ENCODE assay signal across 10 cellular contexts in genomic region chr14:77607741-77608302, GRCh38. TPM values are rescaled to one million over a fixed set of nuclear protein-coding genes. Genes with fewer than 3 reads are reported as not detected.
DNase-seq lines count a peak whose midpoint lies in the region; ATAC-seq and TF ChIP-seq lines count a peak whose summit lies in the region.
"Had no signal": no experiment of that assay in that cellular context is flagged by ENCODE, and none has a peak within 500 bp of the region (broad histone marks: within the 10 kb centered on the region; RNA-seq: fewer than 3 reads in every experiment).

No MANE protein-coding gene starts in this region.

- peaks cover 5% of the 10 kb centered on the region for H3K79me2 ChIP-seq in trophoblast cell (ENCODE audit: control insufficient read depth, insufficient read depth, low read length, poor library complexity)

- H3K4me1 Mint-ChIP-seq in glutamatergic neuron (ENCODE audit: low read depth, unreplicated experiment), result peaks cover 7% of the 10 kb centered on the region

- no peaks in the 10 kb centered on the region for H3K27me3 ChIP-seq in upper lobe of right lung
- no peaks in the 10 kb centered on the region for H3K27me3 ChIP-seq in SJCRH30
- H3K27me3 ChIP-seq in trophoblast cell (ENCODE audit: insufficient read depth, low read length), result no peaks in the 10 kb centered on the region

- H4K12ac ChIP-seq in trophoblast cell (ENCODE audit: low read depth, low read length), result no peak overlapping the region

- no peak overlapping the region for H2AFZ ChIP-seq in trophoblast cell (ENCODE audit: insufficient read depth, low read length, poor library complexity)

- no peak overlapping the region for H3K4ac ChIP-seq in trophoblast cell (ENCODE audit: low read depth, low read length)

- H3K4me1 ChIP-seq in upper lobe of right lung (peaks cover 21% of the 10 kb centered on the region), SJCRH30 (no peaks in the 10 kb centered on the region), trophoblast cell (ENCODE audit: control insufficient read depth in 1 of 2, insufficient read depth in 2 of 2, low read length in 2 of 2) (peaks cover 0 to 2% of the 10 kb centered on the region in 2 experiments)

- no CpG with 5 or more reads among the region's 9 CpGs for whole genome bisulfite sequencing in trophoblast cell (ENCODE audit: extremely low coverage, insufficient coverage, insufficient read length)

- no peak overlapping the region for H2AK5ac ChIP-seq in trophoblast cell (ENCODE audit: low read length)

- H3K4me3 Mint-ChIP-seq in glutamatergic neuron (ENCODE audit: unreplicated experiment), result no peak overlapping the region

- peak; percentile 52 for ATAC-seq in upper lobe of right lung
- ATAC-seq in HG03280 (IDR thresholded peaks at IDR 0.05; ENCODE audit: unreplicated experiment), result no peak

- DNase-seq in stimulated activated CD4-positive, alpha-beta T cell treated with anti-CD3 and anti-CD28 coated beads, Interleukin-12 subunit alpha, Interleukin-12 subunit beta, amount 100 ng/mL, for 4 hours, result peak; percentile 1
- DNase-seq in stimulated activated CD4-positive, alpha-beta T cell treated with anti-CD3 and anti-CD28 coated beads, Interleukin-4, amount 100 ng/mL, for 4 hours, result no peak
- DNase-seq in OCI-M1 (lab: John Stamatoyannopoulos, UW) (peak; percentile 82), glutamatergic neuron (peak; percentile 16), upper lobe of right lung (no peak), SJCRH30 (no peak), trophoblast cell (no peak)
- DNase-seq: NK-92 treated with Interleukin-12 subunit alpha and Interleukin-12 subunit beta, amount 100 ng/mL, for 24 hours had no signal

- no peak overlapping the region for H3K27ac Mint-ChIP-seq in glutamatergic neuron (ENCODE audit: unreplicated experiment)

- H4K8ac ChIP-seq in trophoblast cell (ENCODE audit: low read depth, low read length), result no peak overlapping the region

- H3K36me3 Mint-ChIP-seq in glutamatergic neuron (ENCODE audit: unreplicated experiment), result no peaks in the 10 kb centered on the region

- intact Hi-C loops in upper lobe of right lung (cut with DNase I), result no loop called here

- no peak overlapping the region for H2BK120ac ChIP-seq in trophoblast cell (ENCODE audit: insufficient read depth, low read length, poor library complexity)

- no peak overlapping the region for H2BK12ac ChIP-seq in trophoblast cell (ENCODE audit: low read length)

- H3K4me3 ChIP-seq in upper lobe of right lung (no peak overlapping the region), SJCRH30 (no peak overlapping the region), trophoblast cell (ENCODE audit: low read depth, low read length) (no peak overlapping the region)
- H3K4me3 ChIP-seq: thoracic aorta had no signal

- H3K36me3 ChIP-seq in upper lobe of right lung, result no peaks in the 10 kb centered on the region
- H3K36me3 ChIP-seq in SJCRH30, result no peaks in the 10 kb centered on the region
- no peaks in the 10 kb centered on the region for H3K36me3 ChIP-seq in trophoblast cell (ENCODE audit: control insufficient read depth in 1 of 2, insufficient read depth in 2 of 2, low read length in 2 of 2)
- H3K36me3 ChIP-seq: thoracic aorta had no signal

- H3K79me1 ChIP-seq in trophoblast cell (ENCODE audit: low read length), result no peaks in the 10 kb centered on the region

- TF ChIP-seq CTCF in glutamatergic neuron (IDR thresholded peaks at IDR 0.05; ENCODE audit: partially characterized antibody, unreplicated experiment) (no peak), upper lobe of right lung (IDR thresholded peaks at IDR 0.05) (no peak)

- no peak overlapping the region for H3K23ac ChIP-seq in trophoblast cell (ENCODE audit: low read length)

- H3K9me3 ChIP-seq in upper lobe of right lung (no peaks in the 10 kb centered on the region), SJCRH30 (replicated peaks) (no peaks in the 10 kb centered on the region), trophoblast cell (ENCODE audit: insufficient read depth, low read depth, low read length) (peaks cover 2% of the 10 kb centered on the region)
- H3K9me3 ChIP-seq: thoracic aorta had no signal

- no peak overlapping the region for H4K91ac ChIP-seq in trophoblast cell (ENCODE audit: low read depth, low read length)

- H3K9me3 Mint-ChIP-seq in glutamatergic neuron (ENCODE audit: unreplicated experiment), result no peaks in the 10 kb centered on the region

- no peak overlapping the region for H3K18ac ChIP-seq in trophoblast cell (ENCODE audit: low read length)

- H3K14ac ChIP-seq in trophoblast cell (ENCODE audit: low read length), result no peak overlapping the region

- H3K27ac ChIP-seq in upper lobe of right lung (no peak overlapping the region), SJCRH30 (no peak overlapping the region), trophoblast cell (ENCODE audit: low read depth, low read length) (no peak overlapping the region)
- H3K27ac ChIP-seq: thoracic aorta had no signal

- no peaks in the 10 kb centered on the region for H3K27me3 Mint-ChIP-seq in glutamatergic neuron (ENCODE audit: unreplicated experiment)

- no peak overlapping the region for H3K9ac ChIP-seq in trophoblast cell (ENCODE audit: low read length)

- no peak overlapping the region for H2BK5ac ChIP-seq in trophoblast cell (ENCODE audit: low read depth, low read length, poor library complexity)

- no peak overlapping the region for H3K4me2 ChIP-seq in trophoblast cell (ENCODE audit: low read length)

RNA-seq across cellular contexts. Expression of gene SPTLC2, which starts 8.6 kb away (rescaled TPM):
- total RNA-seq in glutamatergic neuron (ENCODE audit: unreplicated experiment), result 33.9 TPM
- 44.2 TPM for total RNA-seq in upper lobe of right lung
- 15.1 and 15.8 TPM in 2 replicates for total RNA-seq in SJCRH30 (2014; rRNA removed; shearing (Covaris generic))
- 15.6 and 15.9 TPM in 2 replicates for polyA plus RNA-seq in trophoblast cell (2013)

Comparison
In these comparisons a context has a peak if more than half of its experiments do, and no peak if none do; other contexts are left out.
1. DNase-seq: peak in stimulated activated CD4-positive, alpha-beta T cell treated with anti-CD3 and anti-CD28 coated beads, Interleukin-12 subunit alpha, Interleukin-12 subunit beta, amount 100 ng/mL, for 4 hours (single experiment), OCI-M1 (single experiment) and glutamatergic neuron (single experiment); none in stimulated activated CD4-positive, alpha-beta T cell treated with anti-CD3 and anti-CD28 coated beads, Interleukin-4, amount 100 ng/mL, for 4 hours (0 of 2), upper lobe of right lung (single experiment), SJCRH30 (0 of 2) and trophoblast cell (0 of 2).